ENCODE assay signal across 10 cellular contexts in genomic region chr5:95836544-95836943, GRCh38. TPM values are rescaled to one million over a fixed set of nuclear protein-coding genes. Genes with fewer than 3 reads are reported as not detected.
A peak's percentile ranks its signal among the peaks of the same experiment; 100 is the strongest.
DNase-seq lines count a peak whose midpoint lies in the region; ATAC-seq and TF ChIP-seq lines count a peak whose summit lies in the region.
"Had no signal": no experiment of that assay in that cellular context is flagged by ENCODE, and none has a peak within 500 bp of the region (broad histone marks: within the 10 kb centered on the region; RNA-seq: fewer than 3 reads in every experiment).

No MANE protein-coding gene starts in this region.

- H3K27me3 ChIP-seq in DOHH2 (ENCODE audit: control insufficient read depth, low read length) (no peaks in the 10 kb centered on the region), adipocyte (replicated peaks; ENCODE audit: control insufficient read depth, insufficient read depth, low read length) (no peaks in the 10 kb centered on the region), psoas muscle (ENCODE audit: insufficient read depth in 3 of 3, low read length in 2 of 3) (no peaks in the 10 kb centered on the region)

- ATAC-seq in GM21447 (IDR thresholded peaks at IDR 0.05; ENCODE audit: unreplicated experiment) (peak; percentile 24), psoas muscle (peak; percentile 45 to 66 (median 66))

- H3K9me2 ChIP-seq in DOHH2 (replicated peaks; ENCODE audit: control insufficient read depth, low read length) = no peaks in the 10 kb centered on the region

- WGBS in psoas muscle, 3 donors = 34 to 87% (median 39%) methylated on average over 1 of the region's 1 CpG

- H4K20me1 ChIP-seq in DOHH2 (ENCODE audit: control insufficient read depth, insufficient read depth, low read depth, low read length) = no peaks in the 10 kb centered on the region

- H3K4me3 ChIP-seq in DOHH2 (ENCODE audit: low read length) (no peak overlapping the region), adipocyte (ENCODE audit: low read length) (peak overlapping the region; percentile 82), psoas muscle (peak overlapping the region; percentile 83)

- peak overlapping the region; percentile 87 for H3K4me2 ChIP-seq in DOHH2 (ENCODE audit: low read length)

- intact Hi-C loops in psoas muscle (cut with DNase I) (loop anchor here in 1 of 2 donors (2.0 kb wide), 1 partner anchor 14 kb away; the partner anchor contains the start of gene GLRX), posterior cingulate gyrus (cut with DNase I) (no loop called here)

- H3K36me3 ChIP-seq in DOHH2 (ENCODE audit: control insufficient read depth, low read length) (no peaks in the 10 kb centered on the region), adipocyte (ENCODE audit: control insufficient read depth, insufficient read depth, low read length, severe bottlenecking) (no peaks in the 10 kb centered on the region), psoas muscle (ENCODE audit: insufficient read depth in 1 of 2, low read depth in 1 of 2) (no peaks in the 10 kb centered on the region)

- TF ChIP-seq CTCF in DOHH2 (IDR thresholded peaks at IDR 0.05; ENCODE audit: low read depth, low read length, poor library complexity, severe bottlenecking) = no peak
- no peak for TF ChIP-seq CTCF in psoas muscle (IDR thresholded peaks at IDR 0.05)

- DNase-seq in adipocyte (ENCODE audit: low read depth) (no peak), psoas muscle (no peak), SKM-1 (lab: John Stamatoyannopoulos, UW; ENCODE audit: unreplicated experiment) (no peak), AML-193 (lab: John Stamatoyannopoulos, UW) (no peak), posterior cingulate gyrus (no peak), T-helper 9 cell (no peak)
- DNase-seq: GOT3, midbrain had no signal

- H3K4me1 ChIP-seq in DOHH2 (ENCODE audit: control insufficient read depth, low read length) (peaks cover 38% of the 10 kb centered on the region), adipocyte (ENCODE audit: control insufficient read depth, insufficient read depth, low read length) (peaks cover 29% of the 10 kb centered on the region), psoas muscle (peaks cover 40% of the 10 kb centered on the region)

- no peak overlapping the region for H3K27ac ChIP-seq in DOHH2 (ENCODE audit: low read depth, low read length)
- H3K27ac ChIP-seq in psoas muscle = peak overlapping the region; percentile 97

- H3F3A ChIP-seq in DOHH2 (ENCODE audit: control insufficient read depth, insufficient read depth) = peaks cover 8% of the 10 kb centered on the region; the same call in 1 of the 2 replicates

- H3K9ac ChIP-seq in adipocyte (ENCODE audit: low read length) = peak overlapping the region; percentile 92

- no peaks in the 10 kb centered on the region for H3K79me2 ChIP-seq in DOHH2 (ENCODE audit: control insufficient read depth, low read length)

- H3K9me3 ChIP-seq in DOHH2 (ENCODE audit: control insufficient read depth, insufficient read depth, low read length) (no peaks in the 10 kb centered on the region), adipocyte (ENCODE audit: control insufficient read depth, low read length) (no peaks in the 10 kb centered on the region), psoas muscle (no peaks in the 10 kb centered on the region)

RNA-seq across cellular contexts. Expression of gene GLRX, which starts 14.0 kb away (rescaled TPM):
- 100 to 1,000 TPM; 131 to 888 (median 651) TPM for total RNA-seq in psoas muscle
- 1,000 to 10,000 TPM; 1,121 to 3,024 (median 1,342) TPM for polyA plus RNA-seq in psoas muscle
